Comparison of ENCODE assay signal across 1 cellular context in genomic region chr17:39195568-39196160, GRCh38.
TF ChIP-seq lines count a peak whose summit lies in the region.

No MANE protein-coding gene starts in this region.

TF ChIP-seq in HepG2, 621 proteins besides CTCF, POLR2A, EP300 and RAD21:
- TF ChIP-seq ZNF34 (CRISPR knock-in tag; IDR thresholded peaks at IDR 0.05; ENCODE audit: borderline replicate concordance), result no peak
- TF ChIP-seq ZNF275 (CRISPR knock-in tag; IDR thresholded peaks at IDR 0.05; ENCODE audit: borderline replicate concordance), result no peak
- no peak for TF ChIP-seq ZNF619 (CRISPR knock-in tag; IDR thresholded peaks at IDR 0.05)
- TF ChIP-seq ZNF101 (CRISPR knock-in tag; IDR thresholded peaks at IDR 0.05; ENCODE audit: borderline replicate concordance, low read depth), result no peak
- no peak for TF ChIP-seq ZNF639 (CRISPR knock-in tag; conservative IDR thresholded peaks at IDR 0.05)
- no peak for TF ChIP-seq KAT2B (IDR thresholded peaks at IDR 0.05; ENCODE audit: borderline replicate concordance, low read depth, low read length)
- TF ChIP-seq ZNF44 (CRISPR knock-in tag; IDR thresholded peaks at IDR 0.05), result no peak
- no peak for TF ChIP-seq KDM3A (CRISPR knock-in tag; IDR thresholded peaks at IDR 0.05; ENCODE audit: low read depth)
- no peak for TF ChIP-seq SOX6 (IDR thresholded peaks at IDR 0.05)
- no peak for TF ChIP-seq SOX6 (CRISPR knock-in tag; IDR thresholded peaks at IDR 0.05)
- no peak for TF ChIP-seq ZFP62 (CRISPR knock-in tag; IDR thresholded peaks at IDR 0.05)
